Comparison of ENCODE assay signal across 28 cellular contexts in genomic region chr5:76187386-76187785, GRCh38.
"Had no signal": no experiment of that assay in that cellular context is flagged by ENCODE, and none has a peak within 500 bp of the region (broad histone marks: within the 10 kb centered on the region; RNA-seq: fewer than 3 reads in every experiment).

No MANE protein-coding gene starts in this region.

- H3K9me3 Mint-ChIP-seq: type B pancreatic cell had no signal

- ATAC-seq: stimulated activated effector memory CD8-positive, alpha-beta T cell treated with anti-CD3 and anti-CD28 coated beads, Interleukin-12 subunit alpha, Interleukin-12 subunit beta, amount 100 ng/mL, for 72 hours; stimulated activated memory B cell treated with anti-CD40 and anti-IgM and Interleukin-4, amounts not matched to agents 10 μg/mL and 1 μg/mL and 100 μg/mL, for 72 hours; stimulated activated naive CD8-positive, alpha-beta T cell treated with anti-CD3 and anti-CD28 coated beads, Interleukin-15, amount 100 ng/mL, for 72 hours; stimulated activated naive CD8-positive, alpha-beta T cell treated with anti-CD3 and anti-CD28 coated beads, Interleukin-15, Interleukin-2, amounts not matched to agents 100 U/mL and 50 U/mL, for 24 hours; upper lobe of right lung had no signal

- H3K36me3 Mint-ChIP-seq: stimulated activated effector memory CD8-positive, alpha-beta T cell treated with anti-CD3 and anti-CD28 coated beads, Interleukin-12 subunit alpha, Interleukin-12 subunit beta, amount 100 ng/mL, for 72 hours; type B pancreatic cell had no signal

- H3K4me1 Mint-ChIP-seq: stimulated activated memory B cell treated with anti-CD40 and anti-IgM and Interleukin-4, amounts not matched to agents 10 μg/mL and 1 μg/mL and 100 μg/mL, for 72 hours; stimulated activated naive CD8-positive, alpha-beta T cell treated with anti-CD3 and anti-CD28 coated beads, Interleukin-15, amount 100 ng/mL, for 72 hours had no signal

- H3K9me3 ChIP-seq: suprapubic skin, testis, thoracic aorta, thyroid gland, tibial artery, tibial nerve, transverse colon, upper lobe of right lung, uterus, vagina had no signal

- H3K27me3 Mint-ChIP-seq: stimulated activated memory B cell treated with anti-CD40 and anti-IgM and Interleukin-4, amounts not matched to agents 10 μg/mL and 1 μg/mL and 100 μg/mL, for 72 hours; stimulated activated naive CD8-positive, alpha-beta T cell treated with anti-CD3 and anti-CD28 coated beads, Interleukin-15, Interleukin-2, amounts not matched to agents 100 ng/mL and 50 ng/mL, for 24 hours; type B pancreatic cell had no signal

- H3K4me3 Mint-ChIP-seq: stimulated activated effector memory CD8-positive, alpha-beta T cell treated with anti-CD3 and anti-CD28 coated beads, Interleukin-12 subunit alpha, Interleukin-12 subunit beta, amount 100 ng/mL, for 72 hours; stimulated activated memory B cell treated with anti-CD40 and anti-IgM and Interleukin-4, amounts not matched to agents 10 μg/mL and 1 μg/mL and 100 μg/mL, for 72 hours; stimulated activated naive CD8-positive, alpha-beta T cell treated with anti-CD3 and anti-CD28 coated beads, Interleukin-15, amount 100 ng/mL, for 72 hours; stimulated activated naive CD8-positive, alpha-beta T cell treated with anti-CD3 and anti-CD28 coated beads, Interleukin-15, Interleukin-2, amounts not matched to agents 100 ng/mL and 50 ng/mL, for 24 hours; type B pancreatic cell had no signal

- DNase-seq: stimulated activated CD4-positive, alpha-beta T cell treated with anti-CD3 and anti-CD28 coated beads, Interleukin-2, amount 100 ng/mL, for 48 hours; stimulated activated CD4-positive, alpha-beta T cell treated with anti-CD3 and anti-CD28 coated beads, Interleukin-4, amount 100 ng/mL, for 1 hour; stimulated activated CD4-positive, alpha-beta T cell treated with anti-CD3 and anti-CD28 coated beads, Interleukin-4, amount 100 ng/mL, for 24 hours; stimulated activated CD4-positive, alpha-beta T cell treated with anti-CD3 and anti-CD28 coated beads, Interleukin-4, amount 100 ng/mL, for 4 hours; stimulated activated CD8-positive, alpha-beta memory T cell treated with anti-CD3 and anti-CD28 coated beads, Interleukin-4, amount 100 ng/mL, for 48 hours; stimulated activated naive CD4-positive, alpha-beta T cell; stimulated activated naive CD4-positive, alpha-beta T cell treated with Interleukin-2 at 50 U/mL for 16 hours; stimulated activated naive CD8-positive, alpha-beta T cell treated with anti-CD3 and anti-CD28 coated beads, Interleukin-15, amount 100 ng/mL, for 72 hours; stimulated activated naive CD8-positive, alpha-beta T cell treated with anti-CD3 and anti-CD28 coated beads, Interleukin-15, Interleukin-2, amounts not matched to agents 100 U/mL and 50 U/mL, for 24 hours; stomach; substantia nigra; testis; thyroid gland; tibial artery; transverse colon; trophoblast cell; upper lobe of left lung; upper lobe of right lung; uterus had no signal

- FAIRE-seq: urothelium cell line had no signal

- H3K36me3 ChIP-seq: stomach, suprapubic skin, thoracic aorta, thyroid gland, tibial artery, tibial nerve, transverse colon, upper lobe of left lung, upper lobe of right lung, uterus, vagina had no signal

- H3K27me3 ChIP-seq: stomach, suprapubic skin, testis, thyroid gland, tibial artery, tibial nerve, transverse colon, upper lobe of left lung, upper lobe of right lung, uterus, vagina had no signal

- H3K27ac Mint-ChIP-seq: stimulated activated memory B cell treated with anti-CD40 and anti-IgM and Interleukin-4, amounts not matched to agents 10 μg/mL and 1 μg/mL and 100 μg/mL, for 72 hours; stimulated activated naive CD8-positive, alpha-beta T cell treated with anti-CD3 and anti-CD28 coated beads, Interleukin-15, amount 100 ng/mL, for 72 hours; type B pancreatic cell had no signal

- H3K4me1 ChIP-seq: stomach, testis, thyroid gland, tibial artery, tibial nerve, transverse colon, upper lobe of left lung, upper lobe of right lung, uterus, vagina had no signal

- H3K4me3 ChIP-seq: stomach, suprapubic skin, testis, thoracic aorta, thyroid gland, tibial artery, tibial nerve, transverse colon, upper lobe of left lung, upper lobe of right lung, uterus, vagina had no signal

- H3K27ac ChIP-seq: stomach, suprapubic skin, testis, thoracic aorta, thyroid gland, tibial artery, tibial nerve, transverse colon, upper lobe of left lung, upper lobe of right lung, uterus, vagina had no signal
